In the genomic region with DNA sequence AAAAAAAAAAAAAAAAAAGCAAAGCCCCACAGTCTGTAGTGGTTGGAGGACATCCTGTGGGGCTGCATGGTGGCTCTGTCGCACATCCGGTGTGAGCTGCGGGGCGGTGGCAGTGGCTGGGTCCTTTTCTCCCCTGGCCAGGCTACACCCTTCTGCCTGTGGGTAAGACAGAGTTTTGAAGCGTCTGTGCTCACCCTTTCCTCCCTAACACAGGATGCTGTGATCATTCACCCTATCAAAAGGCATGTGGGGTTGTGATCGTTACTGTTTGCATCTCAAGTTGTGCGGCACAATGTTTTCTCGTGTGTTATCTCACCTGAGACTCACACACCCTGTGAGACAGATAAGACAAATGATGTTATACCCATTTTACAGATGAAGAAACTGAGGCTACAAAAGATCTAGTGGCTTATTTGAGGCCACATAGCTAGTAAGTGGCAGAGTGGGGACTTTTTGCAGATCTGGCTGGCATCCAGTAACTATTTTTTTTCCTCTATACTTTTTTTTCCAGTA, we compare ENCODE assay signal across 8 cellular contexts. TPM values are rescaled to one million over a fixed set of nuclear protein-coding genes. Genes with fewer than 3 reads are reported as not detected.
A peak's percentile ranks its signal among the peaks of the same experiment; 100 is the strongest.
DNase-seq lines count a peak whose midpoint lies in the region; ATAC-seq and TF ChIP-seq lines count a peak whose summit lies in the region.

No MANE protein-coding gene starts in this region.

- peak overlapping the region in 6 of 10 donors; percentile 3 to 82 (median 50) for H3K27ac ChIP-seq in heart right ventricle

- H3K9me3 ChIP-seq in heart right ventricle = peaks cover 0 to 5% (median 0%) of the 10 kb centered on the region in 11 donors

- intact Hi-C loops in heart right ventricle (cut with DNase I) = no loop called here
- intact Hi-C loops in cardiac septum (cut with DNase I) = no loop called here

- DNase-seq in heart right ventricle = no peak
- no peak for DNase-seq in cardiac septum (ENCODE audit: low spot score)
- peak; percentile 84 for DNase-seq in activated effector memory CD4-positive, alpha-beta T cell treated with Interleukin-2 at 50 U/mL for 16 hours
- peak; percentile 57 to 63 for DNase-seq in stimulated activated CD8-positive, alpha-beta memory T cell treated with anti-CD3 and anti-CD28 coated beads, Interleukin-2, amount 100 ng/mL, for 48 hours (ENCODE audit: low read depth in 2 of 2)
- DNase-seq in NCI-H1436 (lab: John Stamatoyannopoulos, UW) = no peak
- DNase-seq in SKM-1 (lab: John Stamatoyannopoulos, UW; ENCODE audit: unreplicated experiment) = no peak
- no peak for DNase-seq in NCI-H1048 (lab: John Stamatoyannopoulos, UW)

- peaks cover 31 to 99% (median 75%) of the 10 kb centered on the region in 9 donors for H3K4me1 ChIP-seq in heart right ventricle

- WGBS in heart right ventricle, 2 donors = 86 to 92% methylated on average over 8 of the region's 8 CpGs

- ATAC-seq in heart right ventricle (no peak), HG03565 (IDR thresholded peaks at IDR 0.05; ENCODE audit: unreplicated experiment) (peak; percentile 66)

- no peaks in the 10 kb centered on the region for H3K27me3 ChIP-seq in heart right ventricle

- H3K36me3 ChIP-seq in heart right ventricle = peaks cover 0 to 24% (median 0%) of the 10 kb centered on the region in 9 donors

- no peak overlapping the region for H3K4me3 ChIP-seq in heart right ventricle

- TF ChIP-seq CTCF in heart right ventricle (IDR thresholded peaks at IDR 0.05) = no peak

RNA-seq across cellular contexts. Expression of a gene that starts 17.5 kb away (rescaled TPM):
- total RNA-seq in heart right ventricle = 100 to 1,000 TPM in 1 of 10 donors, 10 to 100 TPM in 8, 1 to 10 TPM in 1; 9.5 to 146 (median 19.2) TPM
- 10 to 100 TPM in 1 of 2 donors, 1 to 10 TPM in 1; 8.6 to 13.7 TPM for polyA plus RNA-seq in heart right ventricle
- total RNA-seq in cardiac septum = 19.9 TPM

Comparison
In these comparisons a context has a peak if more than half of its experiments do, and no peak if none do; other contexts are left out.
1. DNase-seq: peak in activated effector memory CD4-positive, alpha-beta T cell treated with Interleukin-2 at 50 U/mL for 16 hours (single experiment) and stimulated activated CD8-positive, alpha-beta memory T cell treated with anti-CD3 and anti-CD28 coated beads, Interleukin-2, amount 100 ng/mL, for 48 hours (2 of 2); none in heart right ventricle (0 of 2), cardiac septum (single experiment), NCI-H1436 (single experiment), SKM-1 (single experiment) and NCI-H1048 (single experiment).